In the genomic region with DNA sequence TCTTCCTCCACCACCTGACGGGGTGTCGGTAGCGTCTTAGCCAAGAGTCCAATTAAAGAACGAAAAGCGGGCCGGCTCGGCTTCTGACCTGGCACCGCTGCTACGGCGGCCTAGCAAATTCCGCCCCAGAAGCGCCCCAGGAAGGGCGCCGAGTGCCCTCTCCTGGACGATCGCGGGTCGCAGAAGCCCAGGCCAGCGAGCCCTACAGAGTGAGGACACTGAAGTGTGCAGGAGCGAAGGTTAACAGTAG, we compare ENCODE assay signal across 6 cellular contexts.
DNase-seq lines count a peak whose midpoint lies in the region; ATAC-seq and TF ChIP-seq lines count a peak whose summit lies in the region.

No MANE protein-coding gene starts in this region.

- H3K36me3 Mint-ChIP-seq in stimulated activated memory B cell treated with anti-CD40 and anti-IgM and Interleukin-4, amounts not matched to agents 10 μg/mL and 1 μg/mL and 100 μg/mL, for 72 hours: peaks cover 36% of the 10 kb centered on the region

- H3K4me3 ChIP-seq in fibroblast of mammary gland (ENCODE audit: control insufficient read depth, low read depth, low read length): peak overlapping the region; percentile 75

- in situ Hi-C loops in KBM-7 (cut with MboI; ENCODE audit: low pct_unique_long_range_greater_than_20kb, low sequenced_read_pairs): no loop called here

- TF ChIP-seq CTCF in fibroblast of mammary gland (conservative IDR thresholded peaks at IDR 0.05; ENCODE audit: control insufficient read depth, insufficient read depth, low read depth, low read length): no peak

- DNase-seq in KBM-7: peak; percentile 89
- no peak for DNase-seq in fibroblast of mammary gland (ENCODE audit: low read depth)
- DNase-seq in cerebellar cortex (ENCODE audit: low spot score): no peak
- no peak for DNase-seq in COR-L47 (lab: John Stamatoyannopoulos, UW)

- H3K27me3 Mint-ChIP-seq in stimulated activated memory B cell treated with anti-CD40 and anti-IgM and Interleukin-4, amounts not matched to agents 10 μg/mL and 1 μg/mL and 100 μg/mL, for 72 hours: no peaks in the 10 kb centered on the region

- H3K27ac Mint-ChIP-seq in stimulated activated memory B cell treated with anti-CD40 and anti-IgM and Interleukin-4, amounts not matched to agents 10 μg/mL and 1 μg/mL and 100 μg/mL, for 72 hours: peak overlapping the region; percentile 97

- no peaks in the 10 kb centered on the region for H3K9me3 Mint-ChIP-seq in stimulated activated memory B cell treated with anti-CD40 and anti-IgM and Interleukin-4, amounts not matched to agents 10 μg/mL and 1 μg/mL and 100 μg/mL, for 72 hours

- peaks cover 79% of the 10 kb centered on the region for H3K4me1 Mint-ChIP-seq in stimulated activated memory B cell treated with anti-CD40 and anti-IgM and Interleukin-4, amounts not matched to agents 10 μg/mL and 1 μg/mL and 100 μg/mL, for 72 hours

- peak; percentile 14 for ATAC-seq in GM18867 (IDR thresholded peaks at IDR 0.05; ENCODE audit: unreplicated experiment)
- peak; percentile 56 for ATAC-seq in stimulated activated memory B cell treated with anti-CD40 and anti-IgM and Interleukin-4, amounts not matched to agents 10 μg/mL and 1 μg/mL and 100 μg/mL, for 72 hours

- H3K4me3 Mint-ChIP-seq in stimulated activated memory B cell treated with anti-CD40 and anti-IgM and Interleukin-4, amounts not matched to agents 10 μg/mL and 1 μg/mL and 100 μg/mL, for 72 hours: peak overlapping the region; percentile 97
